Comparison of ENCODE assay signal across 8 cellular contexts in genomic region chr17:40038882-40039513, GRCh38. TPM values are rescaled to one million over a fixed set of nuclear protein-coding genes. Genes with fewer than 3 reads are reported as not detected.
DNase-seq lines count a peak whose midpoint lies in the region; ATAC-seq, FAIRE-seq and TF ChIP-seq lines count a peak whose summit lies in the region.

No MANE protein-coding gene starts in this region.

- in situ Hi-C loops in IMR-90 (cut with MboI; ENCODE audit: low sequenced_read_pairs) = no loop called here

- FAIRE-seq in kidney (lab: Jason Lieb, UNC) = no peak

- peak overlapping the region; percentile 37 for H2AK9ac ChIP-seq in IMR-90 (replicated peaks; ENCODE audit: low read depth, low read length, poor library complexity)

- TF ChIP-seq POLR2A in IMR-90 (IDR thresholded peaks at IDR 0.05; ENCODE audit: low read depth, low read length) (no peak), thyroid gland (IDR thresholded peaks at IDR 0.05) (no peak)

- peak overlapping the region; percentile 16; the same call in 1 of the 2 replicates for H2BK120ac ChIP-seq in IMR-90 (ENCODE audit: low read depth, low read length)

- H3K27me3 ChIP-seq in BE2C = no peaks in the 10 kb centered on the region
- H3K27me3 ChIP-seq in IMR-90 (ENCODE audit: control insufficient read depth, insufficient read depth, low read length) = no peaks in the 10 kb centered on the region
- H3K27me3 ChIP-seq in thyroid gland = no peaks in the 10 kb centered on the region

- peaks cover 27% of the 10 kb centered on the region for H3K36me3 Mint-ChIP-seq in brain

- peak; percentile 50 for DNase-seq in BE2C
- peak; percentile 87 for DNase-seq in IMR-90
- DNase-seq in kidney = peak; percentile 75
- DNase-seq in thyroid gland = peak; percentile 72 to 81
- no peak for DNase-seq in stimulated activated CD4-positive, alpha-beta T cell treated with anti-CD3 and anti-CD28 coated beads, Interleukin-15, amount 100 ng/mL, for 24 hours
- DNase-seq in stimulated activated naive CD4-positive, alpha-beta T cell treated with Interleukin-2 at 50 U/mL for 16 hours (lab: John Stamatoyannopoulos, UW) = no peak

- BruUV-seq in IMR-90 (replicated peaks; lab: Mats Ljungman, UMichigan) = no TSS peak

- peak overlapping the region; percentile 34 for H3K4me2 ChIP-seq in IMR-90 (ENCODE audit: low read depth, low read length)

- peak overlapping the region; percentile 81; the same call in 1 of the 2 replicates for H3K23ac ChIP-seq in IMR-90 (ENCODE audit: low read depth, low read length)

- peak overlapping the region; percentile 22 for H2BK5ac ChIP-seq in IMR-90 (ENCODE audit: low read depth, low read length, poor library complexity, severe bottlenecking)

- peak overlapping the region; percentile 14 to 87 (median 66) for H3K27ac Mint-ChIP-seq in brain

- H3K4me1 ChIP-seq in BE2C = peaks cover 6% of the 10 kb centered on the region
- H3K4me1 ChIP-seq in IMR-90 (ENCODE audit: control insufficient read depth, insufficient read depth, low read length) = peaks cover 1% of the 10 kb centered on the region; the same call in 1 of the 2 replicates
- H3K4me1 ChIP-seq in kidney (ENCODE audit: control insufficient read depth in 1 of 2, insufficient read depth in 1 of 2, low read depth in 1 of 2, low read length in 2 of 2) = peaks cover 0 to 3% of the 10 kb centered on the region in 2 donors
- H3K4me1 ChIP-seq in thyroid gland = peaks cover 15% of the 10 kb centered on the region in 2 donors

- WGBS in IMR-90 (ENCODE audit: extremely low coverage in 2 of 2, insufficient read length in 1 of 2), 2 experiments = 25% methylated on average over 5 of the region's 11 CpGs; no CpG with 5 or more reads in 1 of the 2 experiments
- WGBS in thyroid gland, 2 donors = 21 to 25% methylated on average over 10 to 11 of the region's 11 CpGs

- H3K9ac ChIP-seq in IMR-90 (ENCODE audit: low read depth, low read length) = no peak overlapping the region
- no peak overlapping the region for H3K9ac ChIP-seq in kidney (ENCODE audit: low read length in 2 of 2)

- H4K20me1 ChIP-seq in IMR-90 (ENCODE audit: insufficient read depth, low read length) = no peaks in the 10 kb centered on the region; the same call in 1 of the 2 replicates

- CTCF ChIA-PET in IMR-90 (lab: Yijun Ruan, JAX) = interaction anchor here (0.6 to 1.9 kb wide), 12 partner anchors 11 to 1958 kb away, joined by 3 to 12 read pairs (median 4); partner anchors contain the start of gene MED24

- peak; percentile 61 for TF ChIP-seq RAD21 in IMR-90 (IDR thresholded peaks at IDR 0.05; ENCODE audit: low read length)

- ATAC-seq in IMR-90 (ENCODE audit: low read depth) (peak; percentile 90), GM21825 (IDR thresholded peaks at IDR 0.05; ENCODE audit: unreplicated experiment) (no peak)

- H3K4me3 ChIP-seq in BE2C (ENCODE audit: low read depth, low read length) (no peak overlapping the region), IMR-90 (ENCODE audit: insufficient read depth, low read depth, low read length) (no peak overlapping the region), kidney (ENCODE audit: low read length in 2 of 2) (no peak overlapping the region), thyroid gland (replicated peaks in 1 of 3) (no peak overlapping the region)

- H3K4me1 Mint-ChIP-seq in brain = peaks cover 12% of the 10 kb centered on the region

- H4K8ac ChIP-seq in IMR-90 (ENCODE audit: low read depth in 2 of 2, low read length in 2 of 2) = peak overlapping the region in 1 of 2 experiments; percentile 48; a peak in 1 of 4 replicates

- H3K36me3 ChIP-seq in BE2C = peaks cover 17% of the 10 kb centered on the region; the same call in 1 of the 2 replicates
- peaks cover 12% of the 10 kb centered on the region for H3K36me3 ChIP-seq in IMR-90 (ENCODE audit: control insufficient read depth, insufficient read depth, low read length)
- H3K36me3 ChIP-seq in kidney (ENCODE audit: control insufficient read depth in 1 of 2, insufficient read depth in 2 of 2, low read length in 2 of 2) = peaks cover 8 to 10% of the 10 kb centered on the region in 2 donors
- H3K36me3 ChIP-seq in thyroid gland = peaks cover 0 to 4% of the 10 kb centered on the region in 2 donors

- H3K9me3 ChIP-seq in BE2C (no peaks in the 10 kb centered on the region), IMR-90 (ENCODE audit: control insufficient read depth, insufficient read depth, low read length) (no peaks in the 10 kb centered on the region), kidney (ENCODE audit: control insufficient read depth in 1 of 2, low read length in 2 of 2) (no peaks in the 10 kb centered on the region), thyroid gland (no peaks in the 10 kb centered on the region)

- H3K27me3 Mint-ChIP-seq in brain = no peaks in the 10 kb centered on the region

- POLR2A ChIA-PET in IMR-90 (lab: Charles Lee; ENCODE audit: unreplicated experiment) = interaction anchor here (0.5 kb wide), 1 partner anchor 68 kb away, joined by 7 read pairs; no protein-coding TSS in a partner anchor

- H3K9me3 Mint-ChIP-seq in brain = no peaks in the 10 kb centered on the region

- dilution Hi-C loops in IMR-90 (cut with HindIII; ENCODE audit: low sequenced_read_pairs, unreplicated experiment) = no loop called here

- H3K4me3 Mint-ChIP-seq in brain = no peak overlapping the region

- H4K91ac ChIP-seq in IMR-90 (ENCODE audit: insufficient read depth, low read depth, low read length) = no peak overlapping the region

- H3K79me1 ChIP-seq in IMR-90 (ENCODE audit: low read depth in 1 of 2, low read length in 2 of 2) = peaks cover 4 to 12% of the 10 kb centered on the region in 2 experiments; a peak in 2 of 4 replicates

- H2BK15ac ChIP-seq in IMR-90 (ENCODE audit: low read depth, low read length) = no peak overlapping the region

- H3K27ac ChIP-seq in IMR-90 (ENCODE audit: insufficient read depth, low read length) (peak overlapping the region; percentile 1; the same call in 1 of the 2 replicates), kidney (ENCODE audit: low read depth in 2 of 2, low read length in 2 of 2) (no peak overlapping the region), thyroid gland (peak overlapping the region; percentile 54 to 76 (median 64))

- peak overlapping the region; percentile 53 for H2AFZ ChIP-seq in IMR-90 (replicated peaks; ENCODE audit: low read length, poor library complexity)

- peak overlapping the region; percentile 22; the same call in 1 of the 2 replicates for H2BK20ac ChIP-seq in IMR-90 (ENCODE audit: low read depth, low read length)

- no peaks in the 10 kb centered on the region for H3K9me1 ChIP-seq in IMR-90 (ENCODE audit: insufficient read depth, low read length)

- TF ChIP-seq CTCF in BE2C (IDR thresholded peaks at IDR 0.05; ENCODE audit: low read depth, low read length) (peak; percentile 77), IMR-90 (conservative IDR thresholded peaks at IDR 0.05; ENCODE audit: low read depth, low read length) (peak; percentile 93), brain (conservative IDR thresholded peaks at IDR 0.05) (peak; percentile 59 to 70), kidney (IDR thresholded peaks at IDR 0.05; ENCODE audit: borderline replicate concordance, extremely low read depth, insufficient read depth) (peak; percentile 71), thyroid gland (IDR thresholded peaks at IDR 0.05) (peak; percentile 11 to 73 (median 64))

- peak overlapping the region; percentile 73; the same call in 1 of the 2 replicates for H3K14ac ChIP-seq in IMR-90 (replicated peaks; ENCODE audit: low read depth, low read length)

- peak overlapping the region; percentile 58 for H3K4ac ChIP-seq in IMR-90 (ENCODE audit: low read depth, low read length)

- intact Hi-C loops in IMR-90 (cut with micrococcal nuclease) = loop anchor here (1.0 kb wide), 1 partner anchor 72 kb away; no protein-coding TSS in a partner anchor
- intact Hi-C loops in kidney (cut with DNase I) = no loop called here
- intact Hi-C loops in thyroid gland (cut with DNase I) = no loop called here

- H3K56ac ChIP-seq in IMR-90 (ENCODE audit: extremely low read depth, insufficient read depth, low read length) = no peak overlapping the region

- no peak overlapping the region for H4K5ac ChIP-seq in IMR-90 (ENCODE audit: low read depth, low read length)

- H3K18ac ChIP-seq in IMR-90 (ENCODE audit: low read depth, low read length) = no peak overlapping the region; the same call in 1 of the 2 replicates

- H2AK5ac ChIP-seq in IMR-90 (ENCODE audit: low read depth, low read length) = 0 out of 2 replicates have a peak overlapping the region, but pooled peaks have one; percentile 33

RNA-seq across cellular contexts. Expression of gene MED24, which starts 15.2 kb away (rescaled TPM):
- 173 TPM for polyA plus RNA-seq in BE2C (2012; ENCODE audit: insufficient read depth, insufficient read length, low read depth)
- 18.6 and 25.8 TPM in 2 replicates for total RNA-seq in IMR-90 (2012; rRNA removed)
- polyA plus RNA-seq in IMR-90 (2012; rRNA removed) = 73.6 and 79.0 TPM in 2 replicates
- polyA plus RNA-seq in IMR-90 (2012; cell fraction: cytosol; rRNA removed) = 29.9 and 49.0 TPM in 2 replicates
- polyA plus RNA-seq in IMR-90 (2012; cell fraction: nucleus; rRNA removed; ENCODE audit: low replicate concordance) = 167 and 365 TPM in 2 replicates
- polyA plus RNA-seq in brain (ENCODE audit: insufficient read depth, low read depth, low replicate concordance) = 95.0 TPM
- total RNA-seq in kidney = 66.3 TPM
- polyA plus RNA-seq in kidney (ENCODE audit: insufficient read depth, low read depth, low replicate concordance) = 53.7 TPM
- 10 to 100 TPM; 37.1 to 68.4 (median 56.6) TPM for total RNA-seq in thyroid gland

RNA-seq across cellular contexts. Expression of gene CSF3, which starts 23.8 kb away (rescaled TPM):
- not detected for polyA plus RNA-seq in BE2C (2012; ENCODE audit: insufficient read depth, insufficient read length, low read depth)
- total RNA-seq in IMR-90 (2012; rRNA removed) = not detected in 2 replicates
- not detected in 2 replicates for polyA plus RNA-seq in IMR-90 (2012; rRNA removed)
- polyA plus RNA-seq in IMR-90 (2012; cell fraction: cytosol; rRNA removed) = 0.03 and 0.05 TPM in 2 replicates
- 0.04 TPM in 1 of 2 replicates, not detected in the other for polyA plus RNA-seq in IMR-90 (2012; cell fraction: nucleus; rRNA removed; ENCODE audit: low replicate concordance)
- 0.25 TPM for polyA plus RNA-seq in brain (ENCODE audit: insufficient read depth, low read depth, low replicate concordance)
- total RNA-seq in kidney = not detected
- not detected for polyA plus RNA-seq in kidney (ENCODE audit: insufficient read depth, low read depth, low replicate concordance)
- total RNA-seq in thyroid gland = not detected

RNA-seq across cellular contexts. Expression of gene THRA, which starts 23.8 kb away (rescaled TPM):
- 233 TPM for polyA plus RNA-seq in BE2C (2012; ENCODE audit: insufficient read depth, insufficient read length, low read depth)
- total RNA-seq in IMR-90 (2012; rRNA removed) = 20.8 and 22.0 TPM in 2 replicates
- polyA plus RNA-seq in IMR-90 (2012; rRNA removed) = 21.9 and 23.4 TPM in 2 replicates
- polyA plus RNA-seq in IMR-90 (2012; cell fraction: cytosol; rRNA removed) = 22.4 and 25.8 TPM in 2 replicates
- polyA plus RNA-seq in IMR-90 (2012; cell fraction: nucleus; rRNA removed; ENCODE audit: low replicate concordance) = 17.8 and 22.5 TPM in 2 replicates
- 176 TPM for polyA plus RNA-seq in brain (ENCODE audit: insufficient read depth, low read depth, low replicate concordance)
- total RNA-seq in kidney = 63.9 TPM
- 40.8 TPM for polyA plus RNA-seq in kidney (ENCODE audit: insufficient read depth, low read depth, low replicate concordance)
- total RNA-seq in thyroid gland = 10 to 100 TPM; 34.0 to 52.9 (median 44.8) TPM

RNA-seq across cellular contexts. Expression of gene PSMD3, which starts 58.4 kb away (rescaled TPM):
- polyA plus RNA-seq in BE2C (2012; ENCODE audit: insufficient read depth, insufficient read length, low read depth) = 357 TPM
- total RNA-seq in IMR-90 (2012; rRNA removed) (123 and 125 TPM in 2 replicates), kidney (66.4 TPM), thyroid gland (100 to 1,000 TPM in 1 of 4 donors, 10 to 100 TPM in 3; 65.0 to 100 (median 98.8) TPM)
- polyA plus RNA-seq in IMR-90 (2012; rRNA removed) (154 and 155 TPM in 2 replicates), brain (ENCODE audit: insufficient read depth, low read depth, low replicate concordance) (166 TPM), kidney (ENCODE audit: insufficient read depth, low read depth, low replicate concordance) (63.6 TPM)
- 69.3 and 125 TPM in 2 replicates for polyA plus RNA-seq in IMR-90 (2012; cell fraction: cytosol; rRNA removed)
- 121 and 167 TPM in 2 replicates for polyA plus RNA-seq in IMR-90 (2012; cell fraction: nucleus; rRNA removed; ENCODE audit: low replicate concordance)

Comparison
In these comparisons a context has a peak if more than half of its experiments do, and no peak if none do; other contexts are left out.
1. DNase-seq: peak in BE2C (single experiment), IMR-90 (single experiment), kidney (single experiment) and thyroid gland (2 of 2); none in stimulated activated CD4-positive, alpha-beta T cell treated with anti-CD3 and anti-CD28 coated beads, Interleukin-15, amount 100 ng/mL, for 24 hours (single experiment) and stimulated activated naive CD4-positive, alpha-beta T cell treated with Interleukin-2 at 50 U/mL for 16 hours (single experiment).
2. H3K27ac ChIP-seq: peak in IMR-90 (single experiment) and thyroid gland (3 of 3); none in kidney (0 of 2).
3. Peak in every context shown above with its lines, with median percentiles within 50 percentile points of each other: CTCF ChIP-seq.